Comparison of ENCODE assay signal across 19 cellular contexts in the genomic region with DNA sequence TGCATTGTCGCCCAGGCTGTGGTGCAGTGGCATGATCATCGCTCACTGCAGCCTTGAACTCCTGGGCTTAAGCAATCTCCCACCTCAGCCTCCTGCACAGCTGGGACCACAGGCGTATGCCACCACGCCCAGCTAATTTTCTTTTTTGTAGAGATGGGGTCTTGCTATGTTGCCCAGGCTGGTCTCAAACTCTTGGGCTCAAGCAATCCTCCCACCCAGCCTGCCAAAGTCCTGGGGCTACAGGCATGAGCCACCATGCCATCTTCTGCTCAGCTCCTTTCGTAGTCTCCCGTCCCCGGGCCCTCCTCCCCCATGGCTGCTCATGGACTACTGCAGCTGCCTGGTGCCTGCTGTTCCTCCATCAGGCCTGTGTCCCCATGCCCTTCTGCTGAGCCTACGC. TPM values are rescaled to one million over a fixed set of nuclear protein-coding genes. Genes with fewer than 3 reads are reported as not detected.
DNase-seq lines count a peak whose midpoint lies in the region; ATAC-seq and TF ChIP-seq lines count a peak whose summit lies in the region.
"Had no signal": no experiment of that assay in that cellular context is flagged by ENCODE, and none has a peak within 500 bp of the region (broad histone marks: within the 10 kb centered on the region; RNA-seq: fewer than 3 reads in every experiment).

No MANE protein-coding gene starts in this region.

- intact Hi-C loops in activated CD4-positive, alpha-beta T cell treated with anti-CD3 and anti-CD28 coated beads for 36 hours (cut with DNase I, micrococcal nuclease): no loop called here
- intact Hi-C loops in A673 (cut with micrococcal nuclease; ENCODE audit: unreplicated experiment): no loop called here

- no peak overlapping the region for H3K23ac ChIP-seq in mesenchymal stem cell (ENCODE audit: low read length in 2 of 2)

- peaks cover 92% of the 10 kb centered on the region for H3K36me3 ChIP-seq in CD4-positive, CD25-positive, alpha-beta regulatory T cell (ENCODE audit: control insufficient read depth, insufficient read depth, low read length)
- peaks cover 25 to 70% of the 10 kb centered on the region in 2 experiments for H3K36me3 ChIP-seq in mesenchymal stem cell (ENCODE audit: control insufficient read depth in 1 of 2, insufficient read depth in 2 of 2, low read depth in 1 of 2, low read length in 2 of 2)
- H3K36me3 ChIP-seq in A673 (ENCODE audit: insufficient read depth, low read length, poor library complexity, severe bottlenecking): peaks cover 3% of the 10 kb centered on the region

- H2BK5ac ChIP-seq in mesenchymal stem cell (ENCODE audit: low read depth, low read length, poor library complexity, severe bottlenecking): no peak overlapping the region

- no peak overlapping the region for H3K18ac ChIP-seq in mesenchymal stem cell (ENCODE audit: low read depth in 1 of 2, low read length in 2 of 2)

- BruUV-seq in A673 (replicated peaks; lab: Mats Ljungman, UMichigan): no TSS peak

- H3K36me3 Mint-ChIP-seq in activated CD4-positive, alpha-beta T cell treated with anti-CD3 and anti-CD28 coated beads for 36 hours (ENCODE audit: low read depth): peaks cover 36% of the 10 kb centered on the region
- H3K36me3 Mint-ChIP-seq in CD4-positive, CD25-positive, alpha-beta regulatory T cell: peaks cover 65% of the 10 kb centered on the region
- peaks cover 47% of the 10 kb centered on the region for H3K36me3 Mint-ChIP-seq in central memory CD8-positive, alpha-beta T cell (ENCODE audit: insufficient read depth)

- no peaks in the 10 kb centered on the region for H3K27me3 ChIP-seq in CD4-positive, CD25-positive, alpha-beta regulatory T cell (ENCODE audit: control insufficient read depth, insufficient read depth, low read length)
- H3K27me3 ChIP-seq in mesenchymal stem cell (ENCODE audit: control insufficient read depth in 1 of 2, insufficient read depth in 1 of 2, low read length in 2 of 2) (no peaks in the 10 kb centered on the region), A673 (replicated peaks; ENCODE audit: insufficient read depth, low read depth, low read length, poor library complexity) (no peaks in the 10 kb centered on the region)
- H3K27me3 ChIP-seq: BLaER1 had no signal

- H3K4me3 Mint-ChIP-seq in activated CD4-positive, alpha-beta T cell treated with anti-CD3 and anti-CD28 coated beads for 36 hours: no peak overlapping the region
- H3K4me3 Mint-ChIP-seq in CD4-positive, CD25-positive, alpha-beta regulatory T cell: no peak overlapping the region
- no peak overlapping the region for H3K4me3 Mint-ChIP-seq in central memory CD8-positive, alpha-beta T cell
- H3K4me3 Mint-ChIP-seq: CD14-positive monocyte; CD8-positive, alpha-beta T cell; H9 had no signal

- no peak overlapping the region for H2BK12ac ChIP-seq in mesenchymal stem cell (ENCODE audit: low read length in 2 of 2)

- no peak for ATAC-seq in activated CD4-positive, alpha-beta T cell treated with anti-CD3 and anti-CD28 coated beads for 36 hours
- no peak for ATAC-seq in CD4-positive, CD25-positive, alpha-beta regulatory T cell (ENCODE audit: low read depth in 2 of 2)
- ATAC-seq in central memory CD8-positive, alpha-beta T cell (replicated peaks; ENCODE audit: extremely low read depth, poor library complexity, severe bottlenecking): no peak
- ATAC-seq: A549; CD8-positive, alpha-beta T cell; GM12878 had no signal

- H2AK5ac ChIP-seq in mesenchymal stem cell (ENCODE audit: low read length, severe bottlenecking): no peak overlapping the region

- no peak for DNase-seq in activated CD4-positive, alpha-beta T cell treated with anti-CD3 and anti-CD28 coated beads for 36 hours
- no peak for DNase-seq in activated CD4-positive, alpha-beta T cell treated with anti-CD3 and anti-CD28 coated beads, Interleukin-2, amount 50 U/mL, for 4 hours
- DNase-seq in CD4-positive, CD25-positive, alpha-beta regulatory T cell: no peak
- DNase-seq in central memory CD8-positive, alpha-beta T cell (ENCODE audit: low spot score in 2 of 2): no peak
- DNase-seq in mesenchymal stem cell (no peak), A673 (ENCODE audit: low spot score) (no peak), NCI-H1694 (lab: John Stamatoyannopoulos, UW) (no peak)
- DNase-seq in stimulated activated CD4-positive, alpha-beta T cell treated with anti-CD3 and anti-CD28 coated beads, Interleukin-1b, Interleukin-23, amount 100 ng/mL, for 48 hours: no peak
- DNase-seq: CD8-positive, alpha-beta T cell; DMS 273 treated with DMSO at 0.1 percent for 48 hours; DMS53; DND-41; EL; H9 had no signal

- H4K8ac ChIP-seq in mesenchymal stem cell (ENCODE audit: low read length): no peak overlapping the region

- H3K9ac ChIP-seq in mesenchymal stem cell (ENCODE audit: low read length): no peak overlapping the region
- H3K9ac ChIP-seq: BLaER1 had no signal

- H3K4me2 ChIP-seq in mesenchymal stem cell (ENCODE audit: low read length, poor library complexity, severe bottlenecking): no peak overlapping the region
- H3K4me2 ChIP-seq: A549, BLaER1 had no signal

- no peak overlapping the region for H2BK120ac ChIP-seq in mesenchymal stem cell (ENCODE audit: low read depth, low read length)

- H2BK15ac ChIP-seq in mesenchymal stem cell (ENCODE audit: low read depth, poor library complexity, severe bottlenecking): no peak overlapping the region

- CTCF ChIA-PET in activated CD4-positive, alpha-beta T cell treated with anti-CD3 and anti-CD28 coated beads for 36 hours (lab: Charles Lee): no interaction called here
- CTCF ChIA-PET in A673 (lab: Charles Lee): no interaction called here

- no peak overlapping the region for H3K4ac ChIP-seq in mesenchymal stem cell (ENCODE audit: low read depth in 1 of 2, low read length in 2 of 2)

- H3K9me3 Mint-ChIP-seq in activated CD4-positive, alpha-beta T cell treated with anti-CD3 and anti-CD28 coated beads for 36 hours (ENCODE audit: low read depth): no peaks in the 10 kb centered on the region
- no peaks in the 10 kb centered on the region for H3K9me3 Mint-ChIP-seq in CD4-positive, CD25-positive, alpha-beta regulatory T cell
- no peaks in the 10 kb centered on the region for H3K9me3 Mint-ChIP-seq in central memory CD8-positive, alpha-beta T cell
- H3K9me3 Mint-ChIP-seq: CD14-positive monocyte; CD8-positive, alpha-beta T cell; H9 had no signal

- no peak overlapping the region for H3K4me3 ChIP-seq in CD4-positive, CD25-positive, alpha-beta regulatory T cell (ENCODE audit: low read depth, low read length)
- no peak overlapping the region for H3K4me3 ChIP-seq in mesenchymal stem cell (ENCODE audit: insufficient read depth in 1 of 2, low read depth in 1 of 2, low read length in 2 of 2)
- no peak overlapping the region for H3K4me3 ChIP-seq in A673 (ENCODE audit: low read depth, low read length, poor library complexity, severe bottlenecking)
- H3K4me3 ChIP-seq: A549, BLaER1, GM12878 had no signal

- POLR2A ChIA-PET in activated CD4-positive, alpha-beta T cell treated with anti-CD3 and anti-CD28 coated beads for 36 hours (lab: Charles Lee): no interaction called here
- POLR2A ChIA-PET in A673 (lab: Charles Lee; ENCODE audit: low non-redundant PET): no interaction called here

- H3K27me3 Mint-ChIP-seq in activated CD4-positive, alpha-beta T cell treated with anti-CD3 and anti-CD28 coated beads for 36 hours: no peaks in the 10 kb centered on the region
- no peaks in the 10 kb centered on the region for H3K27me3 Mint-ChIP-seq in CD4-positive, CD25-positive, alpha-beta regulatory T cell
- no peaks in the 10 kb centered on the region for H3K27me3 Mint-ChIP-seq in central memory CD8-positive, alpha-beta T cell

- H3K4me1 ChIP-seq in CD4-positive, CD25-positive, alpha-beta regulatory T cell (ENCODE audit: control insufficient read depth, insufficient read depth, low read length, poor library complexity, severe bottlenecking): no peaks in the 10 kb centered on the region
- H3K4me1 ChIP-seq in mesenchymal stem cell (ENCODE audit: control insufficient read depth, insufficient read depth, low read depth, low read length) (no peaks in the 10 kb centered on the region), A673 (ENCODE audit: insufficient read depth, low read length, poor library complexity, severe bottlenecking) (peaks cover 12% of the 10 kb centered on the region)
- H3K4me1 ChIP-seq: A549, BLaER1 had no signal

- TF ChIP-seq CTCF in A673 (conservative IDR thresholded peaks at IDR 0.05; ENCODE audit: low read depth, low read length): no peak

- H3K4me1 Mint-ChIP-seq in activated CD4-positive, alpha-beta T cell treated with anti-CD3 and anti-CD28 coated beads for 36 hours: no peaks in the 10 kb centered on the region
- peaks cover 0 to 9% (median 1%) of the 10 kb centered on the region in 4 donors for H3K4me1 Mint-ChIP-seq in CD4-positive, CD25-positive, alpha-beta regulatory T cell
- H3K4me1 Mint-ChIP-seq in central memory CD8-positive, alpha-beta T cell: no peaks in the 10 kb centered on the region
- H3K4me1 Mint-ChIP-seq: CD14-positive monocyte had no signal

- H3K27ac Mint-ChIP-seq in activated CD4-positive, alpha-beta T cell treated with anti-CD3 and anti-CD28 coated beads for 36 hours: peak overlapping the region; percentile 5
- H3K27ac Mint-ChIP-seq in CD4-positive, CD25-positive, alpha-beta regulatory T cell: peak overlapping the region; percentile 36 to 56 (median 51)
- peak overlapping the region; percentile 3 for H3K27ac Mint-ChIP-seq in central memory CD8-positive, alpha-beta T cell (ENCODE audit: low read depth)
- H3K27ac Mint-ChIP-seq: CD8-positive, alpha-beta T cell had no signal

- H3K9me3 ChIP-seq in CD4-positive, CD25-positive, alpha-beta regulatory T cell (ENCODE audit: control insufficient read depth in 2 of 2, low read length in 2 of 2): no peaks in the 10 kb centered on the region
- no peaks in the 10 kb centered on the region for H3K9me3 ChIP-seq in mesenchymal stem cell (ENCODE audit: control insufficient read depth, low read length)
- no peaks in the 10 kb centered on the region for H3K9me3 ChIP-seq in A673 (ENCODE audit: low read depth, low read length, poor library complexity, severe bottlenecking)
- H3K9me3 ChIP-seq: A549, BLaER1 had no signal

- no peak overlapping the region for H3K14ac ChIP-seq in mesenchymal stem cell (ENCODE audit: low read length in 2 of 2)

- peaks cover 1% of the 10 kb centered on the region for H3K79me1 ChIP-seq in mesenchymal stem cell (replicated peaks; ENCODE audit: low read length, poor library complexity, severe bottlenecking)

- H4K91ac ChIP-seq in mesenchymal stem cell (ENCODE audit: low read length): peak overlapping the region; percentile 28

- no peak overlapping the region for H2AFZ ChIP-seq in mesenchymal stem cell (ENCODE audit: low read depth, low read length)

- H3K27ac ChIP-seq in CD4-positive, CD25-positive, alpha-beta regulatory T cell (ENCODE audit: insufficient read depth, low read length, poor library complexity, severe bottlenecking): no peak overlapping the region
- H3K27ac ChIP-seq in mesenchymal stem cell (ENCODE audit: low read length, poor library complexity, severe bottlenecking) (no peak overlapping the region), A673 (ENCODE audit: low read depth, low read length, poor library complexity, severe bottlenecking) (no peak overlapping the region)
- H3K27ac ChIP-seq: 22Rv1, A549, BLaER1 had no signal

- WGBS in mesenchymal stem cell: 97% methylated on average over 8 of the region's 8 CpGs

RNA-seq across cellular contexts. Expression of a gene that starts 58.1 kb away (rescaled TPM):
- 10 to 100 TPM; 32.6 to 34.4 TPM for total RNA-seq in activated CD4-positive, alpha-beta T cell treated with anti-CD3 and anti-CD28 coated beads for 36 hours
- total RNA-seq in CD4-positive, CD25-positive, alpha-beta regulatory T cell: 86.8 TPM
- 10 to 100 TPM; 26.0 to 35.3 (median 32.6) TPM for polyA plus RNA-seq in CD4-positive, CD25-positive, alpha-beta regulatory T cell
- 5.8 TPM for polyA plus RNA-seq in mesenchymal stem cell (2013, experiment 1 of 2)
- 6.2 TPM for polyA plus RNA-seq in mesenchymal stem cell (2013, experiment 2 of 2)
- 48.6 and 54.0 TPM in 2 replicates for total RNA-seq in A673 (2021)
